In genomic region chr4:5474756-5475155, GRCh38 we compare ENCODE assay signal across 21 cellular contexts.
DNase-seq lines count a peak whose midpoint lies in the region; TF ChIP-seq lines count a peak whose summit lies in the region.
"Had no signal": no experiment of that assay in that cellular context is flagged by ENCODE, and none has a peak within 500 bp of the region (broad histone marks: within the 10 kb centered on the region; RNA-seq: fewer than 3 reads in every experiment).

No MANE protein-coding gene starts in this region.

- no peaks in the 10 kb centered on the region for H3K9me3 ChIP-seq in SJCRH30 (replicated peaks)
- H3K9me3 ChIP-seq: Caco-2, upper lobe of left lung had no signal

- TF ChIP-seq CTCF in epithelial cell of esophagus (IDR thresholded peaks at IDR 0.05; ENCODE audit: insufficient read depth, low read depth, low read length, missing control alignments) = no peak

- H3K36me3 ChIP-seq in SJCRH30 = no peaks in the 10 kb centered on the region
- H3K36me3 ChIP-seq: esophagus squamous epithelium, left lung, upper lobe of left lung had no signal

- DNase-seq in GM04504 (ENCODE audit: low read depth) = peak; percentile 3
- peak; percentile 30 for DNase-seq in RPMI7951 (ENCODE audit: low read depth)
- peak; percentile 17 for DNase-seq in epithelial cell of esophagus (ENCODE audit: low read depth)
- DNase-seq in renal cortical epithelial cell (ENCODE audit: low read depth) = peak; percentile 34
- no peak for DNase-seq in NCI-H1694 (lab: John Stamatoyannopoulos, UW)
- DNase-seq in SJCRH30 = no peak
- DNase-seq in NCI-H69 (lab: John Stamatoyannopoulos, UW) = no peak
- DNase-seq: activated CD4-positive, alpha-beta T cell treated with anti-CD3 and anti-CD28 coated beads, Interleukin-2, amount 50 U/mL, for 1 hour; activated CD8-positive, alpha-beta memory T cell treated with anti-CD3 and anti-CD28 coated beads, Interleukin-2, amount 50 U/mL, for 4 hours; Caco-2; effector CD4-positive, alpha-beta T cell; esophagus squamous epithelium; glutamatergic neuron; left lung; NCI-H1417; NCI-H526 treated with DMSO at 0.1 percent for 48 hours; SHP77 treated with DMSO at 0.1 percent for 48 hours; stimulated activated CD4-positive, alpha-beta T cell treated with anti-CD3 and anti-CD28 coated beads, Interleukin-12 subunit alpha, Interleukin-12 subunit beta, amount 100 ng/mL, for 4 hours; T-cell; upper lobe of left lung had no signal

- no peaks in the 10 kb centered on the region for H3K4me1 ChIP-seq in SJCRH30
- H3K4me1 ChIP-seq: Caco-2, esophagus squamous epithelium, left lung, upper lobe of left lung had no signal

- no peaks in the 10 kb centered on the region for H3K27me3 ChIP-seq in SJCRH30
- H3K27me3 ChIP-seq: esophagus squamous epithelium, left lung, upper lobe of left lung had no signal

- H3K27ac ChIP-seq in SJCRH30 = no peak overlapping the region
- H3K27ac ChIP-seq: esophagus squamous epithelium, left lung, upper lobe of left lung, VCaP had no signal

- no peak overlapping the region for H3K4me3 ChIP-seq in epithelial cell of esophagus (ENCODE audit: low read length)
- H3K4me3 ChIP-seq in SJCRH30 = no peak overlapping the region
- H3K4me3 ChIP-seq: esophagus squamous epithelium, left lung, upper lobe of left lung had no signal

Comparison
In these comparisons a context has a peak if more than half of its experiments do, and no peak if none do; other contexts are left out.
1. DNase-seq: peak in GM04504 (single experiment), RPMI7951 (single experiment), epithelial cell of esophagus (single experiment) and renal cortical epithelial cell (single experiment); none in NCI-H1694 (single experiment), SJCRH30 (0 of 2) and NCI-H69 (single experiment).